ENCODE assay signal across 8 cellular contexts in genomic region chr19:4061178-4061682, GRCh38. TPM values are rescaled to one million over a fixed set of nuclear protein-coding genes. Genes with fewer than 3 reads are reported as not detected.
DNase-seq lines count a peak whose midpoint lies in the region; ATAC-seq and TF ChIP-seq lines count a peak whose summit lies in the region.

No MANE protein-coding gene starts in this region.

- in situ Hi-C loops in astrocyte of the cerebellum (cut with HindIII; ENCODE audit: low sequenced_read_pairs): loop anchor here (10.0 kb wide), 1 partner anchor 144 kb away; no protein-coding TSS in a partner anchor

- peak; percentile 43 for DNase-seq in activated T-cell treated with anti-CD3 and anti-CD28 coated beads, Interleukin-2, amount 50 U/mL, for 1 hour
- no peak for DNase-seq in activated T-cell treated with anti-CD3 and anti-CD28 coated beads for 4 hours
- DNase-seq in astrocyte of the cerebellum (ENCODE audit: low read depth): no peak
- peak; percentile 93 to 97 (median 94) for DNase-seq in right lobe of liver
- peak; percentile 87 for DNase-seq in ureter (ENCODE audit: low spot score)
- DNase-seq in foreskin melanocyte: no peak

- no peaks in the 10 kb centered on the region for H3K9me3 ChIP-seq in right lobe of liver

- intact Hi-C loops in right lobe of liver (cut with DNase I): loop anchor here (10.0 kb wide), 2 partner anchors 46 to 56 kb away; partner anchors contain the start of gene PIAS4 (in 1 of the 2)

- no peak for TF ChIP-seq CTCF in astrocyte of the cerebellum (IDR thresholded peaks at IDR 0.05; ENCODE audit: low read depth, low read length, missing control alignments)
- TF ChIP-seq CTCF in right lobe of liver (IDR thresholded peaks at IDR 0.05): no peak

- H3K27ac ChIP-seq in right lobe of liver: peak overlapping the region; percentile 86 to 94 (median 93)

- peak; percentile 57 for TF ChIP-seq POLR2A in right lobe of liver (IDR thresholded peaks at IDR 0.05)

- H3K27me3 ChIP-seq in right lobe of liver: no peaks in the 10 kb centered on the region

- no peaks in the 10 kb centered on the region for H3K36me3 ChIP-seq in right lobe of liver

- H3K4me1 ChIP-seq in right lobe of liver: peaks cover 0 to 66% (median 35%) of the 10 kb centered on the region in 4 donors

- ATAC-seq in right lobe of liver (peak; percentile 47 to 60 (median 56)), HG03521 (IDR thresholded peaks at IDR 0.05; ENCODE audit: unreplicated experiment) (no peak), GM19324 (IDR thresholded peaks at IDR 0.05; ENCODE audit: low FRiP score, unreplicated experiment) (no peak)

- peak overlapping the region; percentile 5 for H3K4me3 ChIP-seq in astrocyte of the cerebellum (ENCODE audit: low read depth, low read length)
- H3K4me3 ChIP-seq in right lobe of liver: peak overlapping the region; percentile 33 to 58 (median 48)

- 18% methylated on average over 7 of the region's 23 CpGs for WGBS in right lobe of liver (ENCODE audit: insufficient coverage, low coverage, low lambda C conversion rate, missing lambda C conversion rate)

RNA-seq across cellular contexts. Expression of gene ZBTB7A, which starts 5.5 kb away (rescaled TPM):
- 10 to 100 TPM; 19.0 to 38.5 (median 27.7) TPM for total RNA-seq in right lobe of liver
- 63.8 TPM for total RNA-seq in ureter

RNA-seq across cellular contexts. Expression of gene PIAS4, which starts 53.7 kb away (rescaled TPM):
- total RNA-seq in right lobe of liver: 10 to 100 TPM in 5 of 6 experiments, 1 to 10 TPM in 1; 9.9 to 20.0 (median 14.9) TPM
- total RNA-seq in ureter: 27.3 TPM

Comparison
In these comparisons a context has a peak if more than half of its experiments do, and no peak if none do; other contexts are left out.
1. DNase-seq: peak in activated T-cell treated with anti-CD3 and anti-CD28 coated beads, Interleukin-2, amount 50 U/mL, for 1 hour (single experiment), right lobe of liver (3 of 3) and ureter (single experiment); none in activated T-cell treated with anti-CD3 and anti-CD28 coated beads for 4 hours (single experiment), astrocyte of the cerebellum (single experiment) and foreskin melanocyte (single experiment).
2. ATAC-seq: peak in right lobe of liver (4 of 4); none in HG03521 (single experiment) and GM19324 (single experiment).